In genomic region chrY:14340459-14341146, GRCh38 we compare ENCODE assay signal across 10 cellular contexts.
A peak's percentile ranks its signal among the peaks of the same experiment; 100 is the strongest.
DNase-seq lines count a peak whose midpoint lies in the region; ATAC-seq, FAIRE-seq and TF ChIP-seq lines count a peak whose summit lies in the region.
"Had no signal": no experiment of that assay in that cellular context is flagged by ENCODE, and none has a peak within 500 bp of the region (broad histone marks: within the 10 kb centered on the region; RNA-seq: fewer than 3 reads in every experiment).

No MANE protein-coding gene starts in this region.

- TF ChIP-seq POLR2A in GM12892 (IDR thresholded peaks at IDR 0.05; ENCODE audit: low read depth, low read length): no peak

- FAIRE-seq in GM12892 (lab: Jason Lieb, UNC): no peak

- DNase-seq in Caki2 (ENCODE audit: low read depth): peak; percentile 75
- DNase-seq in RPMI8226: peak; percentile 51
- peak; percentile 89 for DNase-seq in glomerular visceral epithelial cell (ENCODE audit: extremely low spot score)
- DNase-seq in NCI-H1092 treated with DMSO at 0.1 percent for 48 hours (lab: John Stamatoyannopoulos, UW): no peak
- no peak for DNase-seq in stimulated activated naive CD4-positive, alpha-beta T cell treated with Interleukin-2 at 50 U/mL for 16 hours (lab: John Stamatoyannopoulos, UW)
- no peak for DNase-seq in GM12892 (ENCODE audit: insufficient read length)
- DNase-seq: aorta, NCI-H2171 had no signal

- in situ Hi-C loops in Caki2 (cut with HindIII; ENCODE audit: low pct_unique_long_range_greater_than_20kb, low sequenced_read_pairs): no loop called here

- ATAC-seq in HG02588 (IDR thresholded peaks at IDR 0.05; ENCODE audit: unreplicated experiment) (peak; percentile 60), GM21526 (IDR thresholded peaks at IDR 0.05; ENCODE audit: low FRiP score, unreplicated experiment) (no peak)

Comparison
In these comparisons a context has a peak if more than half of its experiments do, and no peak if none do; other contexts are left out.
1. DNase-seq: peak in Caki2 (single experiment), RPMI8226 (single experiment) and glomerular visceral epithelial cell (single experiment); none in NCI-H1092 treated with DMSO at 0.1 percent for 48 hours (single experiment), stimulated activated naive CD4-positive, alpha-beta T cell treated with Interleukin-2 at 50 U/mL for 16 hours (single experiment) and GM12892 (single experiment).